ENCODE assay signal across 2 cellular contexts in genomic region chr9:124394167-124394566, GRCh38.
TF ChIP-seq lines count a peak whose summit lies in the region.

No MANE protein-coding gene starts in this region.

TF ChIP-seq in WTC11, 78 proteins besides CTCF, POLR2A, EP300 and RAD21:
- no peak for TF ChIP-seq PREB (CRISPR knock-in tag; IDR thresholded peaks at IDR 0.05; ENCODE audit: borderline replicate concordance)
- TF ChIP-seq ETV6 (CRISPR knock-in tag; IDR thresholded peaks at IDR 0.05), result no peak
- TF ChIP-seq MYBL2 (CRISPR knock-in tag; IDR thresholded peaks at IDR 0.05), result no peak
- no peak for TF ChIP-seq ZNF219 (CRISPR knock-in tag; IDR thresholded peaks at IDR 0.05; ENCODE audit: borderline replicate concordance)
- TF ChIP-seq SOX15 (CRISPR knock-in tag; IDR thresholded peaks at IDR 0.05), result no peak
- no peak for TF ChIP-seq ZBTB43 (CRISPR knock-in tag; IDR thresholded peaks at IDR 0.05)

TF ChIP-seq in HepG2, 621 proteins besides CTCF, POLR2A, EP300 and RAD21:
- TF ChIP-seq HMGXB3 (CRISPR knock-in tag; IDR thresholded peaks at IDR 0.05; ENCODE audit: borderline replicate concordance) (no peak), SMARCC2 (IDR thresholded peaks at IDR 0.05) (no peak), SPEN (CRISPR knock-in tag; IDR thresholded peaks at IDR 0.05; ENCODE audit: low read depth) (no peak), CEBPZ (IDR thresholded peaks at IDR 0.05; ENCODE audit: low read length) (no peak), NRL (CRISPR knock-in tag; IDR thresholded peaks at IDR 0.05; ENCODE audit: borderline replicate concordance) (no peak), MXD1 (CRISPR knock-in tag; IDR thresholded peaks at IDR 0.05) (no peak), ARNT2 (CRISPR knock-in tag; IDR thresholded peaks at IDR 0.05; ENCODE audit: low read depth) (no peak), TMF1 (CRISPR knock-in tag; IDR thresholded peaks at IDR 0.05; ENCODE audit: low read depth) (no peak), HNRNPUL1 (IDR thresholded peaks at IDR 0.05; ENCODE audit: low read depth, low read length) (no peak), HOMEZ (CRISPR knock-in tag; IDR thresholded peaks at IDR 0.05; ENCODE audit: low read depth) (no peak), ZBTB37 (CRISPR knock-in tag; IDR thresholded peaks at IDR 0.05) (no peak), RAD51 (IDR thresholded peaks at IDR 0.05; ENCODE audit: borderline replicate concordance) (no peak), ZFAT (CRISPR knock-in tag; conservative IDR thresholded peaks at IDR 0.05) (no peak), ESRRA (CRISPR knock-in tag; IDR thresholded peaks at IDR 0.05; ENCODE audit: low read depth) (no peak), ZUFSP (CRISPR knock-in tag; IDR thresholded peaks at IDR 0.05; ENCODE audit: borderline replicate concordance) (no peak)
